22 cellular contexts compared by ENCODE assay signal in the genomic region with DNA sequence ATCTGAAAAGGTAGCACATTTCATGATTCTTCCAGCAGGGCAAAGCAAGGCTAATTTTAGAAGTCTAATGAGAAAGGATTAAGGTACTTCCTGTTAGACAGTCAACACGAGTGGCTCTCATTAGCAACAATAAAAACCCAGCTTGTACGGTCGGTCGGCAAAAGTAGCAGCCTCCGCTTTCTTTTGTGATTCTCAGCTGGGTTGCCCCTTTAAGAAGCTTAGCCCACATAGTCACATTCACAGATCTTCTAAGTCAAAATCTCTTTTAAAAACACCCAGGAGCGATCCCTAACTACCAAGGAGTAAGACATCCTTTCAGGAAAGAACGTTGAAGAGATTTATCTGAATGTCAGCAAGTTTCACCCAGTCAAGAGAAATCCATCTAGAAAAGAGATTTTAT.
DNase-seq lines count a peak whose midpoint lies in the region; ATAC-seq lines count a peak whose summit lies in the region.
"Had no signal": no experiment of that assay in that cellular context is flagged by ENCODE, and none has a peak within 500 bp of the region (broad histone marks: within the 10 kb centered on the region; RNA-seq: fewer than 3 reads in every experiment).

No MANE protein-coding gene starts in this region.

- H3K4me1 Mint-ChIP-seq in activated CD4-positive, alpha-beta T cell treated with anti-CD3 and anti-CD28 coated beads for 36 hours = no peaks in the 10 kb centered on the region
- H3K4me1 Mint-ChIP-seq: activated naive CD8-positive, alpha-beta T cell treated with anti-CD3 and anti-CD28 coated beads, Interleukin-2, amount 50 U/mL, for 24 hours; stimulated activated naive B cell treated with anti-CD40 and anti-IgM and Interleukin-4, amounts not matched to agents 10 μg/mL and 1 μg/mL and 100 μg/mL, for 72 hours had no signal

- no peaks in the 10 kb centered on the region for H3K9me3 Mint-ChIP-seq in activated CD4-positive, alpha-beta T cell treated with anti-CD3 and anti-CD28 coated beads for 36 hours (ENCODE audit: low read depth)
- H3K9me3 Mint-ChIP-seq: activated naive CD8-positive, alpha-beta T cell treated with anti-CD3 and anti-CD28 coated beads, Interleukin-2, amount 50 U/mL, for 24 hours; activated T-cell treated with anti-CD3 and anti-CD28 coated beads, Interleukin-2, amount 50 U/mL, for 4 hours; stimulated activated naive B cell treated with anti-CD40 and anti-IgM and Interleukin-4, amounts not matched to agents 10 μg/mL and 1 μg/mL and 100 μg/mL, for 72 hours had no signal

- POLR2A ChIA-PET in activated CD4-positive, alpha-beta T cell treated with anti-CD3 and anti-CD28 coated beads for 36 hours (lab: Charles Lee) = no interaction called here

- in situ Hi-C loops in HAP-1 (cut with MboI; ENCODE audit: low sequenced_read_pairs) = no loop called here

- H3K27me3 ChIP-seq in HAP-1 (ENCODE audit: low read depth) (no peaks in the 10 kb centered on the region), iPS-20b (ENCODE audit: insufficient read depth, low read length) (no peaks in the 10 kb centered on the region)
- H3K27me3 ChIP-seq: BLaER1 treated with 17β-estradiol and CSF1 and Interleukin-3, amounts not matched to agents 10 nM and 100 nM; body of pancreas; MG63; upper lobe of left lung had no signal

- no peak overlapping the region for H3K27ac Mint-ChIP-seq in activated CD4-positive, alpha-beta T cell treated with anti-CD3 and anti-CD28 coated beads for 36 hours
- H3K27ac Mint-ChIP-seq: activated naive CD8-positive, alpha-beta T cell treated with anti-CD3 and anti-CD28 coated beads, Interleukin-2, amount 50 U/mL, for 24 hours; stimulated activated naive B cell treated with anti-CD40 and anti-IgM and Interleukin-4, amounts not matched to agents 10 μg/mL and 1 μg/mL and 100 μg/mL, for 72 hours had no signal

- peak overlapping the region; percentile 65; the same call in 1 of the 2 replicates for H3K9ac ChIP-seq in iPS-20b (ENCODE audit: low read depth, low read length)
- H3K9ac ChIP-seq: BLaER1 treated with 17β-estradiol and CSF1 and Interleukin-3, amounts not matched to agents 10 nM and 100 nM had no signal

- H3K4me3 Mint-ChIP-seq in activated CD4-positive, alpha-beta T cell treated with anti-CD3 and anti-CD28 coated beads for 36 hours = no peak overlapping the region
- H3K4me3 Mint-ChIP-seq: activated naive CD8-positive, alpha-beta T cell treated with anti-CD3 and anti-CD28 coated beads, Interleukin-2, amount 50 U/mL, for 24 hours; activated T-cell treated with anti-CD3 and anti-CD28 coated beads, Interleukin-2, amount 50 U/mL, for 4 hours; stimulated activated naive B cell treated with anti-CD40 and anti-IgM and Interleukin-4, amounts not matched to agents 10 μg/mL and 1 μg/mL and 100 μg/mL, for 72 hours had no signal

- H3K27me3 Mint-ChIP-seq in activated CD4-positive, alpha-beta T cell treated with anti-CD3 and anti-CD28 coated beads for 36 hours = no peaks in the 10 kb centered on the region
- H3K27me3 Mint-ChIP-seq: stimulated activated naive B cell treated with anti-CD40 and anti-IgM and Interleukin-4, amounts not matched to agents 10 μg/mL and 1 μg/mL and 100 μg/mL, for 72 hours had no signal

- DNase-seq in DMS153 (lab: John Stamatoyannopoulos, UW) (peak; percentile 61), HAP-1 (ENCODE audit: low spot score in 2 of 2) (peak; percentile 34 to 44), NCI-H82 (lab: John Stamatoyannopoulos, UW) (peak; percentile 29), GM03348 (ENCODE audit: low spot score) (no peak), anterior cingulate cortex (lab: John Stamatoyannopoulos, UW) (no peak)
- DNase-seq in activated CD4-positive, alpha-beta T cell treated with anti-CD3 and anti-CD28 coated beads for 36 hours = no peak
- DNase-seq: activated naive CD8-positive, alpha-beta T cell treated with anti-CD3 and anti-CD28 coated beads, Interleukin-2, amount 50 U/mL, for 24 hours; activated T-cell treated with anti-CD3 and anti-CD28 coated beads, Interleukin-2, amount 50 U/mL, for 4 hours; body of pancreas; Caco-2; DMS79 treated with DMSO at 0.1 percent for 48 hours; GF-D8; KBM-7; MG63; NCI-H1105 treated with DMSO at 0.1 percent for 48 hours; NCI-H526 treated with DMSO at 0.1 percent for 48 hours; stimulated activated CD4-positive, alpha-beta T cell treated with anti-CD3 and anti-CD28 coated beads, Interleukin-15, amount 100 ng/mL, for 24 hours; stimulated activated naive B cell treated with anti-CD40 and anti-IgM and Interleukin-4, amounts not matched to agents 10 μg/mL and 1 μg/mL and 100 μg/mL, for 72 hours; T-helper 1 cell; upper lobe of left lung had no signal

- ATAC-seq in activated CD4-positive, alpha-beta T cell treated with anti-CD3 and anti-CD28 coated beads for 36 hours = no peak
- ATAC-seq: activated naive CD8-positive, alpha-beta T cell treated with anti-CD3 and anti-CD28 coated beads, Interleukin-2, amount 50 U/mL, for 24 hours; activated T-cell treated with anti-CD3 and anti-CD28 coated beads, Interleukin-2, amount 50 U/mL, for 4 hours; body of pancreas; stimulated activated naive B cell treated with anti-CD40 and anti-IgM and Interleukin-4, amounts not matched to agents 10 μg/mL and 1 μg/mL and 100 μg/mL, for 72 hours had no signal

- peak overlapping the region; percentile 73 for H3K27ac ChIP-seq in iPS-20b (ENCODE audit: low read length)
- H3K27ac ChIP-seq: BLaER1 treated with 17β-estradiol and CSF1 and Interleukin-3, amounts not matched to agents 10 nM and 100 nM; body of pancreas; upper lobe of left lung had no signal

- H3K36me3 ChIP-seq in HAP-1 (replicated peaks) = no peaks in the 10 kb centered on the region
- H3K36me3 ChIP-seq in iPS-20b (ENCODE audit: insufficient read depth, low read depth, low read length) = no peaks in the 10 kb centered on the region
- H3K36me3 ChIP-seq: BLaER1 treated with 17β-estradiol and CSF1 and Interleukin-3, amounts not matched to agents 10 nM and 100 nM; MG63; upper lobe of left lung had no signal

- intact Hi-C loops in activated CD4-positive, alpha-beta T cell treated with anti-CD3 and anti-CD28 coated beads for 36 hours (cut with DNase I, micrococcal nuclease) = loop anchor here in 1 of 2 experiments (5.0 kb wide), 1 partner anchor 198 kb away; no protein-coding TSS in a partner anchor

- H3K4me1 ChIP-seq in HAP-1 (peaks cover 27% of the 10 kb centered on the region), iPS-20b (ENCODE audit: insufficient read depth, low read length) (peaks cover 36% of the 10 kb centered on the region)
- H3K4me1 ChIP-seq: Caco-2 had no signal

- no peak overlapping the region for H3K4me3 ChIP-seq in HAP-1
- H3K4me3 ChIP-seq in iPS-20b (ENCODE audit: low read length) = peak overlapping the region; percentile 46
- H3K4me3 ChIP-seq: BLaER1 treated with 17β-estradiol and CSF1 and Interleukin-3, amounts not matched to agents 10 nM and 100 nM; body of pancreas; MG63; upper lobe of left lung had no signal

- no peaks in the 10 kb centered on the region for H3K9me3 ChIP-seq in HAP-1
- no peaks in the 10 kb centered on the region for H3K9me3 ChIP-seq in iPS-20b (ENCODE audit: insufficient read depth, low read depth, low read length)
- H3K9me3 ChIP-seq: BLaER1 treated with 17β-estradiol and CSF1 and Interleukin-3, amounts not matched to agents 10 nM and 100 nM; body of pancreas; Caco-2; MG63; upper lobe of left lung had no signal

- CTCF ChIA-PET in activated CD4-positive, alpha-beta T cell treated with anti-CD3 and anti-CD28 coated beads for 36 hours (lab: Charles Lee) = no interaction called here

- no peaks in the 10 kb centered on the region for H3K36me3 Mint-ChIP-seq in activated CD4-positive, alpha-beta T cell treated with anti-CD3 and anti-CD28 coated beads for 36 hours (ENCODE audit: low read depth)
- H3K36me3 Mint-ChIP-seq: stimulated activated naive B cell treated with anti-CD40 and anti-IgM and Interleukin-4, amounts not matched to agents 10 μg/mL and 1 μg/mL and 100 μg/mL, for 72 hours had no signal

Comparison
In these comparisons a context has a peak if more than half of its experiments do, and no peak if none do; other contexts are left out.
1. DNase-seq: peak in DMS153 (single experiment), HAP-1 (2 of 2) and NCI-H82 (single experiment); none in activated CD4-positive, alpha-beta T cell treated with anti-CD3 and anti-CD28 coated beads for 36 hours (single experiment), GM03348 (single experiment) and anterior cingulate cortex (0 of 58).